8 cellular contexts compared by ENCODE assay signal in the genomic region with DNA sequence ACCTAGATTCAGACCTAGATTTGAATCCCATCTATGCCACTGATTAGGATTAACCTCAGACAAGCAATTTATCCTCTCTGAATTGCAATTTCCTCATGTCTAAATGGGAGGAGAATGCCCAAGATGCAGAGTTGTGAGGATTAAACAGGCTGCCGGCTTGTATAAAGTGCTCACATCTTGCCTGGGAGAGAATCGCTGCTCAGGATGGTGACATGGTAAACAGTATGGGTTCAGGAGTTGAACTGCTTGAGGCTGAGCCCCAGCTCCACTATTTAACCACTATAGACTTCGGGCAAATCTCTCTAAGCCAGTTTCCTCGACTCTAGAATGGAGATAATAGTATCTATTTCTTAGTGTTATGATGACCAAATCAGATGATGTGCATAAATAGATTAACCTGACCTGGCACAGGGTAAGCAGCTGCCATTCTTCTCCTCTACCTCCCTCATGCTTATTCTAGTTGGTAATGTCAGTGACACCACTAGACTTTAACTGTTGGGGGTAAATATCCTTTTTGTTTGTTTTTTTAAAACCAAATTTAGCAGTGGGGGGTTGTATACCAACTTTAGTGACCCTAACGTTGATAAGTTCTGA. TPM values are rescaled to one million over a fixed set of nuclear protein-coding genes. Genes with fewer than 3 reads are reported as not detected.
A peak's percentile ranks its signal among the peaks of the same experiment; 100 is the strongest.
DNase-seq lines count a peak whose midpoint lies in the region; ATAC-seq, FAIRE-seq and TF ChIP-seq lines count a peak whose summit lies in the region.

No MANE protein-coding gene starts in this region.

- H3K9me2 ChIP-seq in MM.1S (replicated peaks; ENCODE audit: insufficient read depth, low read length), result no peaks in the 10 kb centered on the region

- no peaks in the 10 kb centered on the region for H3K9me3 Mint-ChIP-seq in CD8-positive, alpha-beta T cell
- H3K9me3 Mint-ChIP-seq in nephron progenitor cell, result no peaks in the 10 kb centered on the region

- intact Hi-C loops in CD8-positive, alpha-beta T cell (cut with DNase I, micrococcal nuclease), result loop anchor here (10.0 kb wide), 3 partner anchors 127 to 1017 kb away; partner anchors contain the start of genes BRCA1 (in 1 of the 2), PSMC3IP (in 1 of the 2) and TMEM101 (in 1 of the 2)
- intact Hi-C loops in left colon (cut with DNase I, micrococcal nuclease), result no loop called here

- H3K4me3 Mint-ChIP-seq in CD8-positive, alpha-beta T cell, result no peak overlapping the region
- peak overlapping the region; percentile 99 for H3K4me3 Mint-ChIP-seq in nephron progenitor cell

- peaks cover 25% of the 10 kb centered on the region for H3K4me1 Mint-ChIP-seq in CD8-positive, alpha-beta T cell (ENCODE audit: low read depth)
- H3K4me1 Mint-ChIP-seq in nephron progenitor cell, result peaks cover 32% of the 10 kb centered on the region

- H2AFZ ChIP-seq in MM.1S (ENCODE audit: low read length), result peak overlapping the region; percentile 39

- H3K4me1 ChIP-seq in CD8-positive, alpha-beta T cell (ENCODE audit: insufficient read depth, low read length), result peaks cover 16% of the 10 kb centered on the region
- H3K4me1 ChIP-seq in MM.1S (ENCODE audit: low read length), result peaks cover 14% of the 10 kb centered on the region

- ATAC-seq in CD8-positive, alpha-beta T cell, result no peak
- ATAC-seq in left colon, result no peak

- no peaks in the 10 kb centered on the region for H3K27me3 Mint-ChIP-seq in CD8-positive, alpha-beta T cell (ENCODE audit: low read depth)
- no peaks in the 10 kb centered on the region for H3K27me3 Mint-ChIP-seq in nephron progenitor cell (ENCODE audit: low read depth, poor library complexity)

- no peaks in the 10 kb centered on the region for H4K20me1 ChIP-seq in MM.1S (ENCODE audit: insufficient read depth, low read length)

- peaks cover 42% of the 10 kb centered on the region for H3F3A ChIP-seq in MM.1S (ENCODE audit: insufficient read depth, low read length)

- CTCF ChIA-PET in CD8-positive, alpha-beta T cell (lab: Charles Lee), result interaction anchor here (0.6 to 2.7 kb wide), 14 partner anchors 9 to 1334 kb away, joined by 3 to 16 read pairs (median 4); partner anchors contain the start of genes IFI35 and NBR1

- no peak for TF ChIP-seq CTCF in CD8-positive, alpha-beta T cell (IDR thresholded peaks at IDR 0.05)
- TF ChIP-seq CTCF in MM.1S (IDR thresholded peaks at IDR 0.05; ENCODE audit: low read length) (no peak), coronary artery (IDR thresholded peaks at IDR 0.05) (no peak), nephron progenitor cell (IDR thresholded peaks at IDR 0.05) (no peak)

- no peak overlapping the region for H3K4me3 ChIP-seq in CD8-positive, alpha-beta T cell (ENCODE audit: low read depth, low read length)
- peak overlapping the region; percentile 48 for H3K4me3 ChIP-seq in MM.1S (ENCODE audit: low read length)
- peak overlapping the region; percentile 61 for H3K4me3 ChIP-seq in coronary artery

- peaks cover 16% of the 10 kb centered on the region for H3K36me3 ChIP-seq in CD8-positive, alpha-beta T cell (ENCODE audit: insufficient read depth, low read length)
- peaks cover 10% of the 10 kb centered on the region for H3K36me3 ChIP-seq in MM.1S (replicated peaks; ENCODE audit: insufficient read depth, low read length)

- H3K79me2 ChIP-seq in MM.1S (ENCODE audit: low read length), result peaks cover 27% of the 10 kb centered on the region

- peak overlapping the region; percentile 75 for H3K4me2 ChIP-seq in MM.1S (ENCODE audit: low read depth, low read length)

- no peaks in the 10 kb centered on the region for H3K27me3 ChIP-seq in CD8-positive, alpha-beta T cell (ENCODE audit: insufficient read depth, low read length)
- no peaks in the 10 kb centered on the region for H3K27me3 ChIP-seq in MM.1S (replicated peaks; ENCODE audit: insufficient read depth, low read length)

- no peak for DNase-seq in CD8-positive, alpha-beta T cell
- DNase-seq in MM.1S (peak; percentile 18), coronary artery (ENCODE audit: low spot score) (no peak), nephron progenitor cell (no peak), left colon (no peak), HTR-8/SVneo (ENCODE audit: insufficient read length, low spot score) (no peak), urothelium cell line (ENCODE audit: low spot score) (no peak)
- no peak for DNase-seq in stimulated activated CD4-positive, alpha-beta T cell treated with anti-CD3 and anti-CD28 coated beads, Interleukin-2, amount 100 ng/mL, for 48 hours

- POLR2A ChIA-PET in CD8-positive, alpha-beta T cell (lab: Charles Lee), result interaction anchor here (0.7 to 3.0 kb wide), 23 partner anchors 10 to 1307 kb away, joined by 3 to 39 read pairs (median 5); partner anchors contain the start of genes BECN1, BRCA1, DHX8 and DNAJC7

- peak overlapping the region; percentile 48; the same call in 1 of the 2 replicates for H3K9ac ChIP-seq in MM.1S (ENCODE audit: low read length)

- no peak for FAIRE-seq in HTR-8/SVneo (lab: Jason Lieb, UNC)
- FAIRE-seq in urothelium cell line (lab: Jason Lieb, UNC), result no peak

- peak overlapping the region; percentile 99 for H3K27ac Mint-ChIP-seq in CD8-positive, alpha-beta T cell
- H3K27ac Mint-ChIP-seq in nephron progenitor cell, result peak overlapping the region; percentile 100

- no peaks in the 10 kb centered on the region for H3K9me3 ChIP-seq in CD8-positive, alpha-beta T cell (ENCODE audit: low read length)
- H3K9me3 ChIP-seq in MM.1S (replicated peaks; ENCODE audit: insufficient read depth, low read length), result no peaks in the 10 kb centered on the region

- no peak overlapping the region for H3K27ac ChIP-seq in CD8-positive, alpha-beta T cell (ENCODE audit: low read depth, low read length)
- peak overlapping the region; percentile 79; the same call in 1 of the 2 replicates for H3K27ac ChIP-seq in MM.1S (ENCODE audit: low read length)
- H3K27ac ChIP-seq in coronary artery, result peak overlapping the region; percentile 63 to 87

- H3K36me3 Mint-ChIP-seq in CD8-positive, alpha-beta T cell, result peaks cover 55% of the 10 kb centered on the region
- peaks cover 37% of the 10 kb centered on the region for H3K36me3 Mint-ChIP-seq in nephron progenitor cell (ENCODE audit: low read depth)

RNA-seq across cellular contexts. Expression of gene RPL27, which starts 0.7 kb away (rescaled TPM):
- 1,000 to 10,000 TPM; 1,796 to 1,873 TPM for total RNA-seq in CD8-positive, alpha-beta T cell
- 100 to 1,000 TPM; 605 to 650 TPM for total RNA-seq in left colon

RNA-seq across cellular contexts. Expression of gene IFI35, which starts 9.1 kb away (rescaled TPM):
- total RNA-seq in CD8-positive, alpha-beta T cell, result 10 to 100 TPM; 24.3 to 25.6 TPM
- 10 to 100 TPM; 33.6 to 51.6 TPM for total RNA-seq in left colon

RNA-seq across cellular contexts. Expression of gene RUNDC1, which starts 17.1 kb away (rescaled TPM):
- total RNA-seq in CD8-positive, alpha-beta T cell, result 10 to 100 TPM; 19.2 to 19.4 TPM
- 10 to 100 TPM; 24.2 to 25.2 TPM for total RNA-seq in left colon

RNA-seq across cellular contexts. Expression of gene PTGES3L, which starts 17.6 kb away (rescaled TPM):
- under 1 TPM; 0.47 to 0.81 TPM for total RNA-seq in CD8-positive, alpha-beta T cell
- 1 to 10 TPM; 3.2 to 3.6 TPM for total RNA-seq in left colon

RNA-seq across cellular contexts. Expression of gene VAT1, which starts 24.7 kb away (rescaled TPM):
- 10 to 100 TPM; 12.6 to 15.1 TPM for total RNA-seq in CD8-positive, alpha-beta T cell
- total RNA-seq in left colon, result 10 to 100 TPM; 46.3 to 85.2 TPM

Comparison
In these comparisons a context has a peak if more than half of its experiments do, and no peak if none do; other contexts are left out.
1. intact Hi-C loops: an anchor here in CD8-positive, alpha-beta T cell (10.0 kb wide); none called in left colon.